Comparison of ENCODE assay signal across 8 cellular contexts in genomic region chr1:235417101-235417697, GRCh38. TPM values are rescaled to one million over a fixed set of nuclear protein-coding genes. Genes with fewer than 3 reads are reported as not detected.
A peak's percentile ranks its signal among the peaks of the same experiment; 100 is the strongest.
DNase-seq lines count a peak whose midpoint lies in the region; ATAC-seq and TF ChIP-seq lines count a peak whose summit lies in the region.

No MANE protein-coding gene starts in this region.

- no peak overlapping the region for H3K27ac Mint-ChIP-seq in activated T-helper 2 cell treated with anti-CD3 and anti-CD28 coated beads, Interferon-gamma antibody, Interleukin-2, Interleukin-4, amounts not matched to agents 10 μg/mL and 5 μg/mL and 100 μg/mL, durations not matched to agents 14 hours and 24 hours and 36 hours

- no peak overlapping the region for H2AFZ ChIP-seq in DND-41 (ENCODE audit: low read depth, low read length)

- no peak overlapping the region for H3K4me3 ChIP-seq in DND-41 (ENCODE audit: low read depth in 1 of 2, low read length in 2 of 2)
- no peak overlapping the region for H3K4me3 ChIP-seq in foreskin fibroblast (ENCODE audit: low read depth in 1 of 2, low read length in 2 of 2)
- no peak overlapping the region for H3K4me3 ChIP-seq in tibial nerve

- CTCF ChIA-PET in RWPE1 (lab: Yijun Ruan, JAX): interaction anchor here (0.6 to 1.6 kb wide), 12 partner anchors 13 to 1110 kb away, joined by 3 to 8 read pairs (median 4); partner anchors contain the start of gene TBCE

- peaks cover 7% of the 10 kb centered on the region for H3K36me3 Mint-ChIP-seq in activated T-helper 2 cell treated with anti-CD3 and anti-CD28 coated beads, Interferon-gamma antibody, Interleukin-2, Interleukin-4, amounts not matched to agents 10 μg/mL and 5 μg/mL and 100 μg/mL, durations not matched to agents 14 hours and 24 hours and 36 hours (ENCODE audit: low read depth)

- ATAC-seq in DND-41 (ENCODE audit: insufficient read depth, low read depth) (peak; percentile 61), HG02623 (IDR thresholded peaks at IDR 0.05; ENCODE audit: unreplicated experiment) (no peak)

- peak; percentile 94 for TF ChIP-seq CTCF in DND-41 (IDR thresholded peaks at IDR 0.05; ENCODE audit: borderline replicate concordance, extremely low read depth, low read length, poor library complexity, severe bottlenecking)
- peak; percentile 89 for TF ChIP-seq CTCF in RWPE1 (conservative IDR thresholded peaks at IDR 0.05; ENCODE audit: low read depth)
- peak; percentile 77 for TF ChIP-seq CTCF in foreskin fibroblast (IDR thresholded peaks at IDR 0.05; ENCODE audit: low read depth, low read length)
- peak; percentile 72 to 85 (median 80) for TF ChIP-seq CTCF in tibial nerve (IDR thresholded peaks at IDR 0.05)

- intact Hi-C loops in activated T-helper 2 cell treated with anti-CD3 and anti-CD28 coated beads, Interferon-gamma antibody, Interleukin-2, Interleukin-4, amounts not matched to agents 10 μg/mL and 5 μg/mL and 100 μg/mL, durations not matched to agents 14 hours and 24 hours and 36 hours (cut with micrococcal nuclease): loop anchor here (1.0 to 5.0 kb wide), 3 partner anchors 50 to 930 kb away; partner anchors contain the start of gene TBCE

- H3K27me3 ChIP-seq in DND-41 (ENCODE audit: insufficient read depth, low read length, poor library complexity) (no peaks in the 10 kb centered on the region), tibial nerve (no peaks in the 10 kb centered on the region)

- H3K4me1 Mint-ChIP-seq in activated T-helper 2 cell treated with anti-CD3 and anti-CD28 coated beads, Interferon-gamma antibody, Interleukin-2, Interleukin-4, amounts not matched to agents 10 μg/mL and 5 μg/mL and 100 μg/mL, durations not matched to agents 14 hours and 24 hours and 36 hours (ENCODE audit: low read depth): peaks cover 4% of the 10 kb centered on the region

- no peak for TF ChIP-seq POLR2A in tibial nerve (IDR thresholded peaks at IDR 0.05)

- H3K4me1 ChIP-seq in DND-41 (ENCODE audit: insufficient read depth, low read length) (peaks cover 16% of the 10 kb centered on the region), tibial nerve (peaks cover 0 to 7% (median 2%) of the 10 kb centered on the region in 4 donors)

- no peak overlapping the region for H3K4me3 Mint-ChIP-seq in activated T-helper 2 cell treated with anti-CD3 and anti-CD28 coated beads, Interferon-gamma antibody, Interleukin-2, Interleukin-4, amounts not matched to agents 10 μg/mL and 5 μg/mL and 100 μg/mL, durations not matched to agents 14 hours and 24 hours and 36 hours (ENCODE audit: low read depth)

- H3K9me3 Mint-ChIP-seq in activated T-helper 2 cell treated with anti-CD3 and anti-CD28 coated beads, Interferon-gamma antibody, Interleukin-2, Interleukin-4, amounts not matched to agents 10 μg/mL and 5 μg/mL and 100 μg/mL, durations not matched to agents 14 hours and 24 hours and 36 hours: no peaks in the 10 kb centered on the region

- peaks cover 4% of the 10 kb centered on the region for H4K20me1 ChIP-seq in DND-41 (ENCODE audit: insufficient read depth, low read length)

- TF ChIP-seq EP300 in tibial nerve (IDR thresholded peaks at IDR 0.05): peak in 1 of 2 donors; percentile 25

- H3K27me3 Mint-ChIP-seq in activated T-helper 2 cell treated with anti-CD3 and anti-CD28 coated beads, Interferon-gamma antibody, Interleukin-2, Interleukin-4, amounts not matched to agents 10 μg/mL and 5 μg/mL and 100 μg/mL, durations not matched to agents 14 hours and 24 hours and 36 hours (ENCODE audit: low read depth): no peaks in the 10 kb centered on the region

- H3K9me3 ChIP-seq in DND-41 (ENCODE audit: insufficient read depth, low read length, severe bottlenecking) (no peaks in the 10 kb centered on the region), tibial nerve (no peaks in the 10 kb centered on the region)

- peak; percentile 69 for DNase-seq in DND-41
- DNase-seq in HT-29 (ENCODE audit: low spot score): peak; percentile 86
- peak; percentile 76 for DNase-seq in RWPE1 (ENCODE audit: low spot score)
- DNase-seq in activated T-helper 2 cell treated with anti-CD3 and anti-CD28 coated beads, Interferon-gamma antibody, Interleukin-2, Interleukin-4, amounts not matched to agents 10 μg/mL and 5 μg/mL and 100 μg/mL, durations not matched to agents 14 hours and 24 hours and 36 hours (ENCODE audit: low spot score): peak; percentile 46
- peak; percentile 70 to 89 for DNase-seq in foreskin fibroblast
- peak; percentile 35 for DNase-seq in occipital lobe (lab: John Stamatoyannopoulos, UW)
- DNase-seq in tibial nerve (ENCODE audit: low spot score in 2 of 2): peak; percentile 52 to 80

- WGBS in tibial nerve, 2 donors: 23 to 29% methylated on average over 7 of the region's 7 CpGs

- no peak overlapping the region for H3K4me2 ChIP-seq in DND-41 (ENCODE audit: insufficient read depth, low read length)

- H3K9ac ChIP-seq in DND-41 (ENCODE audit: low read depth, low read length): no peak overlapping the region

- H3K27ac ChIP-seq in DND-41 (ENCODE audit: low read length) (no peak overlapping the region), RWPE1 (no peak overlapping the region), tibial nerve (no peak overlapping the region)

- H3K36me3 ChIP-seq in DND-41 (ENCODE audit: insufficient read depth, low read length): peaks cover 22% of the 10 kb centered on the region
- peaks cover 0 to 11% (median 0%) of the 10 kb centered on the region in 3 donors for H3K36me3 ChIP-seq in tibial nerve

- POLR2A ChIA-PET in RWPE1 (lab: Yijun Ruan, JAX; ENCODE audit: low non-redundant PET): no interaction called here

- H3K79me2 ChIP-seq in DND-41 (ENCODE audit: insufficient read depth, low read length): peaks cover 16% of the 10 kb centered on the region

RNA-seq across cellular contexts. Expression of gene TBCE, which starts 50.0 kb away (rescaled TPM):
- 12.8 and 13.9 TPM in 2 replicates for total RNA-seq in HT-29 (2014; rRNA removed; shearing (Covaris generic))
- 25.0 and 28.2 TPM in 2 replicates for total RNA-seq in activated T-helper 2 cell treated with anti-CD3 and anti-CD28 coated beads, Interferon-gamma antibody, Interleukin-2, Interleukin-4, amounts not matched to agents 10 μg/mL and 5 μg/mL and 100 μg/mL, durations not matched to agents 14 hours and 24 hours and 36 hours
- total RNA-seq in occipital lobe: 47.1 TPM
- total RNA-seq in tibial nerve: 10 to 100 TPM; 19.3 to 33.9 (median 26.8) TPM

Comparison
In these comparisons a context has a peak if more than half of its experiments do, and no peak if none do; other contexts are left out.
1. DNase-seq: peak in every context shown above with its lines; median percentile 86 in HT-29; 80 in foreskin fibroblast; 76 in RWPE1; 69 in DND-41; 66 in tibial nerve; 46 in activated T-helper 2 cell treated with anti-CD3 and anti-CD28 coated beads, Interferon-gamma antibody, Interleukin-2, Interleukin-4, amounts not matched to agents 10 μg/mL and 5 μg/mL and 100 μg/mL, durations not matched to agents 14 hours and 24 hours and 36 hours; 35 in occipital lobe.